ENCODE assay signal across 8 cellular contexts in the genomic region with DNA sequence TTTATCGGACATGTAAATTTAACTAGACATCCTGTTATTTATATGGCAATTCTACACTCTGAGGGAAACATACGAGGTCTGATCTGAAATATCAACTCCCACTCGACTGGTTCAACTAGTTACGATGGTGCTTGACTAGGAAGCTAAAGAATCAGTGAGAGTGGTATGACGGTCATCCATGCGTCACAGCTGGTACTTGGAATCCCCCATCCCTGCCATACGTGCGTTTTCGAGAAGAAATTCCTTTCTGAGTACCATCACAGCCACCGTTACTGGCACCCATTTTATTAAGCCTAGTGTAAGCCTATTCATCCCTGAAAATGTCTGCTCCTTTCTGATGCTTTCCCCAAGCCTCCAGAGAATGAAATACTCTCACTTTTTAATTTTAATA. TPM values are rescaled to one million over a fixed set of nuclear protein-coding genes. Genes with fewer than 3 reads are reported as not detected.
A peak's percentile ranks its signal among the peaks of the same experiment; 100 is the strongest.
DNase-seq lines count a peak whose midpoint lies in the region; ATAC-seq and TF ChIP-seq lines count a peak whose summit lies in the region.

No MANE protein-coding gene starts in this region.

- TF ChIP-seq POLR2A in NB4 (IDR thresholded peaks at IDR 0.05; ENCODE audit: extremely low read depth, insufficient read length): no peak

- peak; percentile 47 for DNase-seq in DMS79 treated with DMSO at 0.1 percent for 48 hours (lab: John Stamatoyannopoulos, UW)
- peak; percentile 12 for DNase-seq in NB4 (ENCODE audit: low read depth)
- DNase-seq in activated CD4-positive, alpha-beta T cell treated with anti-CD3 and anti-CD28 coated beads, Interleukin-2, amount 10 ng/mL, durations not matched to agents 7 days and 5 days: peak; percentile 13
- peak; percentile 87 for DNase-seq in epithelial cell of esophagus (ENCODE audit: low read depth)
- no peak for DNase-seq in neural crest cell (ENCODE audit: low read depth, low spot score)
- DNase-seq in mucosa of gallbladder (ENCODE audit: low spot score): no peak
- DNase-seq in DMS153 (lab: John Stamatoyannopoulos, UW): no peak

- H3K27me3 Mint-ChIP-seq in activated CD4-positive, alpha-beta T cell treated with anti-CD3 and anti-CD28 coated beads, Interleukin-2, amount 10 ng/mL, durations not matched to agents 7 days and 5 days: peaks cover 9% of the 10 kb centered on the region
- no peaks in the 10 kb centered on the region for H3K27me3 Mint-ChIP-seq in neural crest cell (ENCODE audit: low read depth)

- peak overlapping the region; percentile 88 for H3K4me3 Mint-ChIP-seq in activated CD4-positive, alpha-beta T cell treated with anti-CD3 and anti-CD28 coated beads, Interleukin-2, amount 10 ng/mL, durations not matched to agents 7 days and 5 days
- peak overlapping the region; percentile 92 for H3K4me3 Mint-ChIP-seq in neural crest cell

- peak overlapping the region; percentile 96 for H3K27ac Mint-ChIP-seq in activated CD4-positive, alpha-beta T cell treated with anti-CD3 and anti-CD28 coated beads, Interleukin-2, amount 10 ng/mL, durations not matched to agents 7 days and 5 days
- peak overlapping the region; percentile 58 for H3K27ac Mint-ChIP-seq in neural crest cell (ENCODE audit: unreplicated experiment)

- peaks cover 21% of the 10 kb centered on the region for H3K4me1 Mint-ChIP-seq in activated CD4-positive, alpha-beta T cell treated with anti-CD3 and anti-CD28 coated beads, Interleukin-2, amount 10 ng/mL, durations not matched to agents 7 days and 5 days
- H3K4me1 Mint-ChIP-seq in neural crest cell: peaks cover 45% of the 10 kb centered on the region

- no peaks in the 10 kb centered on the region for H3K9me3 Mint-ChIP-seq in activated CD4-positive, alpha-beta T cell treated with anti-CD3 and anti-CD28 coated beads, Interleukin-2, amount 10 ng/mL, durations not matched to agents 7 days and 5 days
- no peaks in the 10 kb centered on the region for H3K9me3 Mint-ChIP-seq in neural crest cell

- ATAC-seq in GM18517 (IDR thresholded peaks at IDR 0.05; ENCODE audit: unreplicated experiment): no peak

- H3K4me3 ChIP-seq in NB4 (ENCODE audit: low read depth, low read length): peak overlapping the region; percentile 82
- peak overlapping the region; percentile 47 for H3K4me3 ChIP-seq in epithelial cell of esophagus (ENCODE audit: low read length)

- H3K36me3 Mint-ChIP-seq in activated CD4-positive, alpha-beta T cell treated with anti-CD3 and anti-CD28 coated beads, Interleukin-2, amount 10 ng/mL, durations not matched to agents 7 days and 5 days (ENCODE audit: low read depth): peaks cover 2% of the 10 kb centered on the region
- H3K36me3 Mint-ChIP-seq in neural crest cell (ENCODE audit: low read depth): no peaks in the 10 kb centered on the region

- CTCF ChIA-PET in activated CD4-positive, alpha-beta T cell treated with anti-CD3 and anti-CD28 coated beads, Interleukin-2, amount 10 ng/mL, durations not matched to agents 7 days and 5 days (lab: Charles Lee): no interaction called here

- TF ChIP-seq CTCF in NB4 (IDR thresholded peaks at IDR 0.05; ENCODE audit: low read depth, low read length): no peak
- no peak for TF ChIP-seq CTCF in epithelial cell of esophagus (IDR thresholded peaks at IDR 0.05; ENCODE audit: insufficient read depth, low read depth, low read length, missing control alignments)
- TF ChIP-seq CTCF in neural crest cell (conservative IDR thresholded peaks at IDR 0.05): no peak

- POLR2A ChIA-PET in activated CD4-positive, alpha-beta T cell treated with anti-CD3 and anti-CD28 coated beads, Interleukin-2, amount 10 ng/mL, durations not matched to agents 7 days and 5 days (lab: Charles Lee): no interaction called here

RNA-seq across cellular contexts. Expression of a gene that starts 0.7 kb away (rescaled TPM):
- total RNA-seq in activated CD4-positive, alpha-beta T cell treated with anti-CD3 and anti-CD28 coated beads, Interleukin-2, amount 10 ng/mL, durations not matched to agents 7 days and 5 days: 10 to 100 TPM; 16.4 to 19.7 TPM
- total RNA-seq in neural crest cell (23.6 and 26.2 TPM in 2 replicates), mucosa of gallbladder (15.8 TPM)

RNA-seq across cellular contexts. Expression of a gene that starts 20.6 kb away (rescaled TPM):
- not detected for total RNA-seq in activated CD4-positive, alpha-beta T cell treated with anti-CD3 and anti-CD28 coated beads, Interleukin-2, amount 10 ng/mL, durations not matched to agents 7 days and 5 days
- total RNA-seq in neural crest cell (not detected in 2 replicates), mucosa of gallbladder (not detected)

RNA-seq across cellular contexts. Expression of a gene that starts 48.2 kb away (rescaled TPM):
- not detected for total RNA-seq in activated CD4-positive, alpha-beta T cell treated with anti-CD3 and anti-CD28 coated beads, Interleukin-2, amount 10 ng/mL, durations not matched to agents 7 days and 5 days
- 0.43 and 1.2 TPM in 2 replicates for total RNA-seq in neural crest cell
- 3.2 TPM for total RNA-seq in mucosa of gallbladder

Comparison
In these comparisons a context has a peak if more than half of its experiments do, and no peak if none do; other contexts are left out.
1. DNase-seq: peak in DMS79 treated with DMSO at 0.1 percent for 48 hours (single experiment), NB4 (single experiment), activated CD4-positive, alpha-beta T cell treated with anti-CD3 and anti-CD28 coated beads, Interleukin-2, amount 10 ng/mL, durations not matched to agents 7 days and 5 days (single experiment) and epithelial cell of esophagus (single experiment); none in neural crest cell (single experiment), mucosa of gallbladder (single experiment) and DMS153 (single experiment).